Comparison of ENCODE assay signal across 16 cellular contexts in genomic region chr6:111864138-111865048, GRCh38. TPM values are rescaled to one million over a fixed set of nuclear protein-coding genes. Genes with fewer than 3 reads are reported as not detected.
DNase-seq lines count a peak whose midpoint lies in the region; ATAC-seq and TF ChIP-seq lines count a peak whose summit lies in the region.
"Had no signal": no experiment of that assay in that cellular context is flagged by ENCODE, and none has a peak within 500 bp of the region (broad histone marks: within the 10 kb centered on the region; RNA-seq: fewer than 3 reads in every experiment).

No MANE protein-coding gene starts in this region.

- no peaks in the 10 kb centered on the region for H3K36me3 ChIP-seq in prostate gland
- H3K36me3 ChIP-seq: uterus had no signal

- intact Hi-C loops in dorsolateral prefrontal cortex (cut with DNase I), result no loop called here
- intact Hi-C loops in prostate gland (cut with DNase I), result no loop called here

- H3K9me3 Mint-ChIP-seq in activated T-cell treated with anti-CD3 and anti-CD28 coated beads, Interleukin-2, amount 50 U/mL, for 4 hours, result no peaks in the 10 kb centered on the region
- no peaks in the 10 kb centered on the region for H3K9me3 Mint-ChIP-seq in stimulated activated naive CD8-positive, alpha-beta T cell treated with anti-CD3 and anti-CD28 coated beads, Interleukin-15, Interleukin-2, amounts not matched to agents 100 ng/mL and 50 ng/mL, for 24 hours

- ATAC-seq in activated T-cell treated with anti-CD3 and anti-CD28 coated beads, Interleukin-2, amount 50 U/mL, for 4 hours, result peak in 1 of 2 donors; percentile 21
- ATAC-seq: foreskin keratinocyte, psoas muscle, Right ventricle myocardium inferior had no signal

- 91% methylated on average over 6 of the region's 6 CpGs for WGBS in prostate gland

- DNase-seq in activated T-cell treated with anti-CD3 and anti-CD28 coated beads, Interleukin-2, amount 50 U/mL, for 4 hours, result no peak
- DNase-seq in activated T-cell treated with anti-CD3 and anti-CD28 coated beads, Interleukin-2, amount 50 U/mL, for 48 hours, result no peak
- DNase-seq in NCI-H69 (lab: John Stamatoyannopoulos, UW), result peak; percentile 29
- DNase-seq in dorsolateral prefrontal cortex, result no peak
- DNase-seq in inferior parietal cortex (ENCODE audit: extremely low spot score), result no peak
- DNase-seq in DMS153 treated with DMSO at 0.1 percent for 48 hours (lab: John Stamatoyannopoulos, UW; ENCODE audit: unreplicated experiment), result no peak
- DNase-seq in prostate gland (ENCODE audit: low spot score), result no peak
- DNase-seq: DMS 273 treated with DMSO at 0.1 percent for 48 hours; foreskin keratinocyte; NCI-H1092 treated with DMSO at 0.1 percent for 48 hours; NCI-H2227 treated with DMSO at 0.1 percent for 48 hours; psoas muscle; stimulated activated CD4-positive, alpha-beta T cell treated with anti-CD3 and anti-CD28 coated beads, Interleukin-12 subunit alpha, Interleukin-12 subunit beta, amount 100 ng/mL, for 4 hours; uterus had no signal

- H3K4me3 ChIP-seq in dorsolateral prefrontal cortex, result peak overlapping the region in 2 of 59 donors; percentile 14 to 26
- no peak overlapping the region for H3K4me3 ChIP-seq in prostate gland
- H3K4me3 ChIP-seq: psoas muscle, uterus had no signal

- no peak for TF ChIP-seq POLR2A in prostate gland (IDR thresholded peaks at IDR 0.05)

- H3K9me3 ChIP-seq in prostate gland, result no peaks in the 10 kb centered on the region
- H3K9me3 ChIP-seq: psoas muscle, uterus had no signal

- H3K27me3 ChIP-seq in dorsolateral prefrontal cortex (no peaks in the 10 kb centered on the region), prostate gland (replicated peaks; ENCODE audit: insufficient read depth) (no peaks in the 10 kb centered on the region)
- H3K27me3 ChIP-seq: foreskin keratinocyte, uterus had no signal

- no peaks in the 10 kb centered on the region for H3K27me3 Mint-ChIP-seq in activated T-cell treated with anti-CD3 and anti-CD28 coated beads, Interleukin-2, amount 50 U/mL, for 4 hours (ENCODE audit: low read depth)
- H3K27me3 Mint-ChIP-seq in stimulated activated naive CD8-positive, alpha-beta T cell treated with anti-CD3 and anti-CD28 coated beads, Interleukin-15, Interleukin-2, amounts not matched to agents 100 ng/mL and 50 ng/mL, for 24 hours, result no peaks in the 10 kb centered on the region

- peaks cover 96% of the 10 kb centered on the region for H3K4me1 Mint-ChIP-seq in activated T-cell treated with anti-CD3 and anti-CD28 coated beads, Interleukin-2, amount 50 U/mL, for 4 hours (ENCODE audit: low read depth)
- peaks cover 100% of the 10 kb centered on the region for H3K4me1 Mint-ChIP-seq in stimulated activated naive CD8-positive, alpha-beta T cell treated with anti-CD3 and anti-CD28 coated beads, Interleukin-15, Interleukin-2, amounts not matched to agents 100 ng/mL and 50 ng/mL, for 24 hours (ENCODE audit: low read depth)

- peak overlapping the region; percentile 98 for H3K27ac Mint-ChIP-seq in stimulated activated naive CD8-positive, alpha-beta T cell treated with anti-CD3 and anti-CD28 coated beads, Interleukin-15, Interleukin-2, amounts not matched to agents 100 ng/mL and 50 ng/mL, for 24 hours

- peaks cover 47% of the 10 kb centered on the region for H3K36me3 Mint-ChIP-seq in activated T-cell treated with anti-CD3 and anti-CD28 coated beads, Interleukin-2, amount 50 U/mL, for 4 hours (ENCODE audit: insufficient read depth)
- peaks cover 80% of the 10 kb centered on the region for H3K36me3 Mint-ChIP-seq in stimulated activated naive CD8-positive, alpha-beta T cell treated with anti-CD3 and anti-CD28 coated beads, Interleukin-15, Interleukin-2, amounts not matched to agents 100 ng/mL and 50 ng/mL, for 24 hours (ENCODE audit: low read depth)

- TF ChIP-seq CTCF in dorsolateral prefrontal cortex (IDR thresholded peaks at IDR 0.05 in 54 of 56, conservative IDR thresholded peaks at IDR 0.05 in 2 of 56; ENCODE audit: low read depth in 1 of 56, partially characterized antibody in 56 of 56), result no peak
- no peak for TF ChIP-seq CTCF in prostate gland (IDR thresholded peaks at IDR 0.05)

- H3K4me1 ChIP-seq in prostate gland (replicated peaks), result peaks cover 5% of the 10 kb centered on the region
- H3K4me1 ChIP-seq: foreskin keratinocyte, psoas muscle had no signal

- H3K27ac ChIP-seq in dorsolateral prefrontal cortex (peak overlapping the region in 53 of 59 donors; percentile 0 to 81 (median 49)), prostate gland (no peak overlapping the region)
- H3K27ac ChIP-seq: foreskin keratinocyte, psoas muscle, uterus had no signal

- H3K4me3 Mint-ChIP-seq in activated T-cell treated with anti-CD3 and anti-CD28 coated beads, Interleukin-2, amount 50 U/mL, for 4 hours, result peak overlapping the region; percentile 98
- peak overlapping the region; percentile 84 for H3K4me3 Mint-ChIP-seq in stimulated activated naive CD8-positive, alpha-beta T cell treated with anti-CD3 and anti-CD28 coated beads, Interleukin-15, Interleukin-2, amounts not matched to agents 100 ng/mL and 50 ng/mL, for 24 hours

RNA-seq across cellular contexts. Expression of gene FYN, which starts 8.9 kb away (rescaled TPM):
- 100 to 1,000 TPM; 481 to 505 (median 485) TPM for total RNA-seq in activated T-cell treated with anti-CD3 and anti-CD28 coated beads, Interleukin-2, amount 50 U/mL, for 4 hours
- total RNA-seq in dorsolateral prefrontal cortex (100 to 1,000 TPM; 174 to 413 (median 233) TPM), prostate gland (100 to 1,000 TPM in 1 of 2 donors, 10 to 100 TPM in 1; 13.7 to 103 TPM)

Comparison
In these comparisons a context has a peak if more than half of its experiments do, and no peak if none do; other contexts are left out.
1. H3K27ac ChIP-seq: peak in dorsolateral prefrontal cortex (53 of 59); none in prostate gland (0 of 2).